In genomic region chr4:57071340-57071739, GRCh38 we compare ENCODE assay signal across 14 cellular contexts. TPM values are rescaled to one million over a fixed set of nuclear protein-coding genes. Genes with fewer than 3 reads are reported as not detected.
DNase-seq lines count a peak whose midpoint lies in the region; ATAC-seq, FAIRE-seq and TF ChIP-seq lines count a peak whose summit lies in the region.
"Had no signal": no experiment of that assay in that cellular context is flagged by ENCODE, and none has a peak within 500 bp of the region (broad histone marks: within the 10 kb centered on the region; RNA-seq: fewer than 3 reads in every experiment).

No MANE protein-coding gene starts in this region.

- no peak for FAIRE-seq in bronchial epithelial cell (lab: Jason Lieb, UNC)
- FAIRE-seq: H54 had no signal

- DNase-seq in NCI-H226 (peak; percentile 67), bronchial epithelial cell (ENCODE audit: low read depth) (peak; percentile 76), lung (ENCODE audit: low spot score) (no peak), upper lobe of right lung (no peak), GM13977 (ENCODE audit: low spot score) (no peak)
- DNase-seq in effector CD8-positive, alpha-beta T cell (lab: John Stamatoyannopoulos, UW) = no peak
- DNase-seq: activated T-cell treated with anti-CD3 and anti-CD28 coated beads, Interleukin-2, amount 50 U/mL, for 24 hours; left colon; NCI-H2081; stimulated activated naive CD4-positive, alpha-beta T cell had no signal

- 42 to 48% methylated on average over 2 of the region's 2 CpGs for WGBS in lung, 2 donors

- intact Hi-C loops in upper lobe of right lung (cut with DNase I) = no loop called here

- H3K4me1 ChIP-seq in lung (ENCODE audit: control insufficient read depth in 2 of 2, insufficient read depth in 2 of 2, low read length in 2 of 2) = peaks cover 5 to 22% of the 10 kb centered on the region in 2 donors
- H3K4me1 ChIP-seq in upper lobe of right lung = peaks cover 21% of the 10 kb centered on the region

- TF ChIP-seq CTCF in bronchial epithelial cell (IDR thresholded peaks at IDR 0.05; ENCODE audit: insufficient read depth, low read length, severe bottlenecking) = no peak
- no peak for TF ChIP-seq CTCF in lung (IDR thresholded peaks at IDR 0.05; ENCODE audit: control extremely low read depth, extremely low read depth)
- TF ChIP-seq CTCF in upper lobe of right lung (IDR thresholded peaks at IDR 0.05) = no peak
- TF ChIP-seq CTCF in GM13977 (IDR thresholded peaks at IDR 0.05; ENCODE audit: extremely low read depth, insufficient read depth, missing control alignments) = no peak

- H3K9me3 ChIP-seq in lung (ENCODE audit: control insufficient read depth in 2 of 2, insufficient read depth in 1 of 2, low read length in 1 of 2) = no peaks in the 10 kb centered on the region
- H3K9me3 ChIP-seq in upper lobe of right lung = no peaks in the 10 kb centered on the region

- no peaks in the 10 kb centered on the region for H3K36me3 ChIP-seq in bronchial epithelial cell (ENCODE audit: control insufficient read depth, insufficient read depth, low read length)
- no peaks in the 10 kb centered on the region for H3K36me3 ChIP-seq in lung (ENCODE audit: control insufficient read depth in 2 of 2, insufficient read depth in 2 of 2, low read length in 2 of 2)
- no peaks in the 10 kb centered on the region for H3K36me3 ChIP-seq in upper lobe of right lung

- H3K27ac ChIP-seq in lung (ENCODE audit: low read depth in 1 of 2, low read length in 1 of 2) = no peak overlapping the region
- no peak overlapping the region for H3K27ac ChIP-seq in upper lobe of right lung
- H3K27ac ChIP-seq: VCaP had no signal

- in situ Hi-C loops in GM13977 (cut with MboI; ENCODE audit: low pct_unique_long_range_greater_than_20kb, low sequenced_read_pairs, unreplicated experiment) = no loop called here

- ATAC-seq in lung (ENCODE audit: insufficient read depth, low FRiP score) (peak; percentile 48), upper lobe of right lung (peak; percentile 70), GM19463 (IDR thresholded peaks at IDR 0.05; ENCODE audit: unreplicated experiment) (no peak)
- ATAC-seq: left colon had no signal

- H3K4me3 ChIP-seq in bronchial epithelial cell (ENCODE audit: low read depth, low read length) (no peak overlapping the region), lung (no peak overlapping the region), upper lobe of right lung (no peak overlapping the region)

- H3K27me3 ChIP-seq in bronchial epithelial cell (ENCODE audit: control insufficient read depth, insufficient read depth, low read length) (no peaks in the 10 kb centered on the region), lung (ENCODE audit: control insufficient read depth, insufficient read depth) (no peaks in the 10 kb centered on the region), upper lobe of right lung (no peaks in the 10 kb centered on the region)

RNA-seq across cellular contexts. Expression of gene IGFBP7, which starts 38.8 kb away (rescaled TPM):
- total RNA-seq in bronchial epithelial cell (89.9 and 92.9 TPM in 2 replicates), lung (100 to 1,000 TPM; 212 to 398 TPM), upper lobe of right lung (661 TPM)
- polyA plus RNA-seq in lung = 100 to 1,000 TPM; 400 to 517 TPM
- total RNA-seq: OCI-LY7 had no signal

Comparison
In these comparisons a context has a peak if more than half of its experiments do, and no peak if none do; other contexts are left out.
1. DNase-seq: peak in NCI-H226 (single experiment) and bronchial epithelial cell (single experiment); none in lung (single experiment), upper lobe of right lung (single experiment), GM13977 (single experiment) and effector CD8-positive, alpha-beta T cell (single experiment).